In the genomic region with DNA sequence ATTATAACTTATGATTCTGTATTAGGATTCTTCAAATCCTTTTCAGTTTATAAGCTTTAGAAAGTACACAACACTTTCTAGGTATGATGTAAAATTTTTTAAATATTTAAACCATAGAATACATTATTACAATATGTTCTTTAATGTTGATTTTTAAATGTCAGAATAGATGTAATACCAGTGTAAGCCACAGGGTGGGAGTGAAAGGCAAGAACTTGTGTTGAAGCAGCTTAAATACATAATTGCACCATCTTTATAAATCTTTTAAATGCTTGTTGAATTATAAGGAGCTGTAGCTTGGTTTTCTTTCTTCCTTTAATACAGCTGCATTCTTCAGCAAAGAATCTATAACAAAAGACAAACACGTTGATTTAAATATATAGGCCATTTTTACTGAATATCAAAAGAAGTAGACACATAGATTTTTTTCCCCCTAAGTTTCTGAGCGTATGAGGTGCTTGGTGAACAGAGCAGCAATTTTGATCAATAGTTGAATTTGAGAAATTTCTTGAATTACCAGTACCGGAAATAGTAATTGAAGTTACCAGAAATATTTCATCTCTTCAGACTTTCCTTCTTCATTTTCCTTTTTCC, we compare ENCODE assay signal across 8 cellular contexts.
DNase-seq lines count a peak whose midpoint lies in the region; ATAC-seq and TF ChIP-seq lines count a peak whose summit lies in the region.

No MANE protein-coding gene starts in this region.

- peak; percentile 70 for ATAC-seq in HG03432 (IDR thresholded peaks at IDR 0.05; ENCODE audit: unreplicated experiment)
- ATAC-seq in HG02938 (IDR thresholded peaks at IDR 0.05; ENCODE audit: unreplicated experiment): no peak

- intact Hi-C loops in esophagus squamous epithelium (cut with DNase I): no loop called here

- no peaks in the 10 kb centered on the region for H3K4me1 ChIP-seq in esophagus squamous epithelium

- no peaks in the 10 kb centered on the region for H3K9me3 ChIP-seq in esophagus squamous epithelium

- DNase-seq in AG09309 (ENCODE audit: low read depth) (no peak), RPMI7951 (ENCODE audit: low read depth) (peak; percentile 26), esophagus squamous epithelium (lab: John Stamatoyannopoulos, UW) (no peak), putamen (ENCODE audit: low spot score) (peak; percentile 47), NK-92 (lab: John Stamatoyannopoulos, UW; ENCODE audit: unreplicated experiment) (no peak)

- H3K4me3 ChIP-seq in AG09309 (ENCODE audit: control insufficient read depth, low read depth, low read length) (no peak overlapping the region), esophagus squamous epithelium (no peak overlapping the region)

- TF ChIP-seq CTCF in AG09309 (IDR thresholded peaks at IDR 0.05; ENCODE audit: control insufficient read depth, insufficient read depth, low read depth, low read length, missing control alignments): peak; percentile 48
- peak; percentile 53; the same call in 2 of the 3 replicates for TF ChIP-seq CTCF in GM12872 (IDR thresholded peaks at IDR 0.05; ENCODE audit: insufficient read depth, low read depth, low read length)
- peak; percentile 53 to 81 (median 73) for TF ChIP-seq CTCF in esophagus squamous epithelium (IDR thresholded peaks at IDR 0.05)

- no peak for TF ChIP-seq POLR2A in esophagus squamous epithelium (IDR thresholded peaks at IDR 0.05)

- H3K27me3 ChIP-seq in esophagus squamous epithelium: no peaks in the 10 kb centered on the region

- 68 to 80% methylated on average over 3 of the region's 3 CpGs for WGBS in esophagus squamous epithelium, 2 donors

- peaks cover 0 to 62% (median 0%) of the 10 kb centered on the region in 3 donors for H3K36me3 ChIP-seq in esophagus squamous epithelium

- no peak overlapping the region for H3K27ac ChIP-seq in esophagus squamous epithelium

Comparison
In these comparisons a context has a peak if more than half of its experiments do, and no peak if none do; other contexts are left out.
1. DNase-seq: peak in RPMI7951 (single experiment) and putamen (single experiment); none in AG09309 (single experiment), esophagus squamous epithelium (single experiment) and NK-92 (single experiment).
2. Peak in every context shown above with its lines, with median percentiles within 50 percentile points of each other: CTCF ChIP-seq.